Comparison of ENCODE assay signal across 37 cellular contexts in the genomic region with DNA sequence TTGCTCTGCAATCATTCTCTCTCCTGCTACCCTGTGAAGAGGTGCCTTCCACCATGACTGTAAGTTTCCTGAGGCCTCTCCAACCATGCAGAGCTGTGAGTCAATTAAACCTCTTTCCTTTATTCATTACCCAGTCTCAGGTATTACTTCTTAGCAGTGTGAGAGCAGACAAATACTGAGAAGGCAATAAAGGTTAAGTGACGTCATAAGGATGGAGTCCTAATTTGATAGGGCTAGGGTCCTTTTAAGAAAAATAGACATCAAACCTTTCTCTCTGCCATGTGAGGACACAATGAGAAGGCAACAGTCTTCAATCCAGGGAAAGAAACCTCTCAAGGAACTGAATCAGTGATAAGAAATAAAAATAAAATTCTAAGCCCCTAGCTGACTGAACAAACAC.
"Had no signal": no experiment of that assay in that cellular context is flagged by ENCODE, and none has a peak within 500 bp of the region (broad histone marks: within the 10 kb centered on the region; RNA-seq: fewer than 3 reads in every experiment).

No MANE protein-coding gene starts in this region.

- H3K27me3 ChIP-seq: ascending aorta, body of pancreas, brain microvascular endothelial cell had no signal

- H3K4me3 Mint-ChIP-seq: activated B cell treated with CpG ODN at 0.5 μM for 24 hours; activated CD4-positive, alpha-beta memory T cell treated with anti-CD3 and anti-CD28 coated beads for 36 hours; activated CD4-positive, alpha-beta T cell treated with anti-CD3 and anti-CD28 coated beads, Interleukin-2, amount 10 ng/mL, durations not matched to agents 24 days and 14 days; activated CD8-positive, alpha-beta T cell treated with anti-CD3 and anti-CD28 coated beads for 36 hours; activated naive CD4-positive, alpha-beta T cell treated with anti-CD3 and anti-CD28 coated beads for 36 hours; activated naive CD4-positive, alpha-beta T cell treated with anti-CD3 and anti-CD28 coated beads, Interleukin-2, amount 50 U/mL, for 24 hours; activated naive CD8-positive, alpha-beta T cell; activated naive CD8-positive, alpha-beta T cell treated with anti-CD3 and anti-CD28 coated beads, Interleukin-2, amount 10 ng/mL, durations not matched to agents 7 days and 5 days; activated naive CD8-positive, alpha-beta T cell treated with anti-CD3 and anti-CD28 coated beads, Interleukin-2, amount 50 U/mL, for 24 hours; activated T-cell treated with anti-CD3 and anti-CD28 coated beads, Interleukin-2, amount 50 U/mL, for 4 hours; activated T-cell treated with anti-CD3 and anti-CD28 coated beads, Interleukin-2, amount 50 U/mL, for 72 hours; activated T-helper 1 cell treated with anti-CD3 and anti-CD28 coated beads, Interleukin-12 subunit alpha, Interleukin-12 subunit beta, Interleukin-2, Interleukin-4 antibody, amounts not matched to agents 30 ng/mL and 10 ng/mL and 1 ng/mL, durations not matched to agents 14 hours and 24 hours and 36 hours; activated T-helper 17 cell treated with anti-CD3 and anti-CD28 coated beads, Interleukin-2, amount 50 U/mL, for 72 hours; T-helper 1 cell treated with Interleukin-12 subunit alpha and Interleukin-12 subunit beta and Interleukin-4 antibody, amounts not matched to agents 30 μg/mL and 1 μg/mL, for 36 hours; T-helper 2 cell treated with Interferon-gamma antibody and Interleukin-4, amounts not matched to agents 5 μg/mL and 100 μg/mL, for 36 hours had no signal

- H3K36me3 ChIP-seq: ascending aorta, brain microvascular endothelial cell, breast epithelium had no signal

- H3K4me1 Mint-ChIP-seq: activated B cell treated with CpG ODN at 0.5 μM for 24 hours; activated CD4-positive, alpha-beta T cell treated with anti-CD3 and anti-CD28 coated beads, Interleukin-2, amount 10 ng/mL, durations not matched to agents 24 days and 14 days; activated naive CD4-positive, alpha-beta T cell treated with anti-CD3 and anti-CD28 coated beads, Interleukin-2, amount 50 U/mL, for 24 hours; activated naive CD8-positive, alpha-beta T cell treated with anti-CD3 and anti-CD28 coated beads, Interleukin-2, amount 10 ng/mL, durations not matched to agents 7 days and 5 days; activated naive CD8-positive, alpha-beta T cell treated with anti-CD3 and anti-CD28 coated beads, Interleukin-2, amount 50 U/mL, for 24 hours; activated T-helper 17 cell treated with anti-CD3 and anti-CD28 coated beads, Interleukin-2, amount 50 U/mL, for 72 hours had no signal

- DNase-seq: activated B cell treated with CpG ODN at 0.5 μM for 24 hours; activated CD4-positive, alpha-beta memory T cell treated with anti-CD3 and anti-CD28 coated beads for 36 hours; activated CD4-positive, alpha-beta T cell treated with anti-CD3 and anti-CD28 coated beads for 4 hours; activated CD4-positive, alpha-beta T cell treated with anti-CD3 and anti-CD28 coated beads, Interleukin-2, amount 10 ng/mL, durations not matched to agents 24 days and 14 days; activated CD4-positive, alpha-beta T cell treated with anti-CD3 and anti-CD28 coated beads, Interleukin-2, amount 50 U/mL, for 1 hour; activated CD4-positive, alpha-beta T cell treated with anti-CD3 and anti-CD28 coated beads, Interleukin-2, amount 50 U/mL, for 4 hours; activated CD4-positive, CD25-positive, alpha-beta regulatory T cell treated with anti-CD3 and anti-CD28 coated beads, Interleukin-2, amount 50 U/mL, for 72 hours; activated CD8-positive, alpha-beta memory T cell treated with anti-CD3 and anti-CD28 coated beads, Interleukin-2, amount 50 U/mL, for 4 hours; activated CD8-positive, alpha-beta T cell treated with anti-CD3 and anti-CD28 coated beads for 36 hours; activated effector memory CD4-positive, alpha-beta T cell treated with anti-CD3 and anti-CD28 coated beads, Interleukin-2, amount 50 U/mL, for 16 hours; activated gamma-delta T cell treated with Interleukin-2 at 50 U/mL for 16 hours; activated naive CD4-positive, alpha-beta T cell; activated naive CD4-positive, alpha-beta T cell treated with anti-CD3 and anti-CD28 coated beads for 36 hours; activated naive CD8-positive, alpha-beta T cell treated with anti-CD3 and anti-CD28 coated beads, Interleukin-2, amount 10 ng/mL, durations not matched to agents 7 days and 5 days; activated naive CD8-positive, alpha-beta T cell treated with anti-CD3 and anti-CD28 coated beads, Interleukin-2, amount 50 U/mL, for 24 hours; activated T-cell treated with anti-CD3 and anti-CD28 coated beads for 4 hours; activated T-cell treated with anti-CD3 and anti-CD28 coated beads, Interleukin-2, amount 50 U/mL, for 1 hour; activated T-cell treated with anti-CD3 and anti-CD28 coated beads, Interleukin-2, amount 50 U/mL, for 4 hours; activated T-cell treated with anti-CD3 and anti-CD28 coated beads, Interleukin-2, amount 50 U/mL, for 72 hours; amygdala; anterior cingulate cortex; body of pancreas; brain microvascular endothelial cell; central memory CD4-positive, alpha-beta T cell; SW 1271; T-helper 1 cell; T-helper 2 cell; T-helper 9 cell had no signal

- H3K27ac ChIP-seq: ascending aorta, body of pancreas, brain microvascular endothelial cell, breast epithelium, VCaP had no signal

- H3K9me3 ChIP-seq: ascending aorta, body of pancreas had no signal

- H3K9me3 Mint-ChIP-seq: activated CD4-positive, alpha-beta T cell treated with anti-CD3 and anti-CD28 coated beads, Interleukin-2, amount 10 ng/mL, durations not matched to agents 24 days and 14 days; activated naive CD4-positive, alpha-beta T cell treated with anti-CD3 and anti-CD28 coated beads for 36 hours; activated naive CD8-positive, alpha-beta T cell treated with anti-CD3 and anti-CD28 coated beads, Interleukin-2, amount 10 ng/mL, durations not matched to agents 7 days and 5 days; activated naive CD8-positive, alpha-beta T cell treated with anti-CD3 and anti-CD28 coated beads, Interleukin-2, amount 50 U/mL, for 24 hours; activated T-cell treated with anti-CD3 and anti-CD28 coated beads, Interleukin-2, amount 50 U/mL, for 4 hours; activated T-helper 1 cell treated with anti-CD3 and anti-CD28 coated beads, Interleukin-12 subunit alpha, Interleukin-12 subunit beta, Interleukin-2, Interleukin-4 antibody, amounts not matched to agents 30 ng/mL and 10 ng/mL and 1 ng/mL, durations not matched to agents 14 hours and 24 hours and 36 hours; T-helper 1 cell treated with Interleukin-12 subunit alpha and Interleukin-12 subunit beta and Interleukin-4 antibody, amounts not matched to agents 30 μg/mL and 1 μg/mL, for 36 hours had no signal

- H3K4me1 ChIP-seq: ascending aorta, body of pancreas, breast epithelium had no signal

- H3K27ac Mint-ChIP-seq: activated B cell treated with CpG ODN at 0.5 μM for 24 hours; activated CD4-positive, alpha-beta memory T cell treated with anti-CD3 and anti-CD28 coated beads for 36 hours; activated CD4-positive, alpha-beta T cell treated with anti-CD3 and anti-CD28 coated beads, Interleukin-2, amount 10 ng/mL, durations not matched to agents 24 days and 14 days; activated CD8-positive, alpha-beta T cell treated with anti-CD3 and anti-CD28 coated beads for 36 hours; activated naive CD4-positive, alpha-beta T cell treated with anti-CD3 and anti-CD28 coated beads for 36 hours; activated naive CD4-positive, alpha-beta T cell treated with anti-CD3 and anti-CD28 coated beads, Interleukin-2, amount 50 U/mL, for 24 hours; activated naive CD8-positive, alpha-beta T cell; activated naive CD8-positive, alpha-beta T cell treated with anti-CD3 and anti-CD28 coated beads, Interleukin-2, amount 10 ng/mL, durations not matched to agents 7 days and 5 days; activated naive CD8-positive, alpha-beta T cell treated with anti-CD3 and anti-CD28 coated beads, Interleukin-2, amount 50 U/mL, for 24 hours; activated T-cell treated with anti-CD3 and anti-CD28 coated beads, Interleukin-2, amount 50 U/mL, for 72 hours; activated T-helper 1 cell treated with anti-CD3 and anti-CD28 coated beads, Interleukin-12 subunit alpha, Interleukin-12 subunit beta, Interleukin-2, Interleukin-4 antibody, amounts not matched to agents 30 ng/mL and 10 ng/mL and 1 ng/mL, durations not matched to agents 14 hours and 24 hours and 36 hours; activated T-helper 17 cell treated with anti-CD3 and anti-CD28 coated beads, Interleukin-2, amount 50 U/mL, for 72 hours; T-helper 1 cell treated with Interleukin-12 subunit alpha and Interleukin-12 subunit beta and Interleukin-4 antibody, amounts not matched to agents 30 μg/mL and 1 μg/mL, for 36 hours; T-helper 2 cell treated with Interferon-gamma antibody and Interleukin-4, amounts not matched to agents 5 μg/mL and 100 μg/mL, for 36 hours had no signal

- H3K27me3 Mint-ChIP-seq: activated B cell treated with CpG ODN at 0.5 μM for 24 hours; activated CD4-positive, alpha-beta memory T cell treated with anti-CD3 and anti-CD28 coated beads for 36 hours; activated CD4-positive, alpha-beta T cell treated with anti-CD3 and anti-CD28 coated beads, Interleukin-2, amount 10 ng/mL, durations not matched to agents 24 days and 14 days; activated CD8-positive, alpha-beta T cell treated with anti-CD3 and anti-CD28 coated beads for 36 hours; activated naive CD4-positive, alpha-beta T cell treated with anti-CD3 and anti-CD28 coated beads, Interleukin-2, amount 50 U/mL, for 24 hours; activated naive CD8-positive, alpha-beta T cell; activated naive CD8-positive, alpha-beta T cell treated with anti-CD3 and anti-CD28 coated beads, Interleukin-2, amount 10 ng/mL, durations not matched to agents 7 days and 5 days; activated naive CD8-positive, alpha-beta T cell treated with anti-CD3 and anti-CD28 coated beads, Interleukin-2, amount 50 U/mL, for 24 hours; activated T-helper 17 cell treated with anti-CD3 and anti-CD28 coated beads, Interleukin-2, amount 50 U/mL, for 72 hours had no signal

- H3K36me3 Mint-ChIP-seq: activated CD4-positive, alpha-beta memory T cell treated with anti-CD3 and anti-CD28 coated beads for 36 hours; activated naive CD4-positive, alpha-beta T cell treated with anti-CD3 and anti-CD28 coated beads, Interleukin-2, amount 50 U/mL, for 24 hours; activated naive CD8-positive, alpha-beta T cell; activated naive CD8-positive, alpha-beta T cell treated with anti-CD3 and anti-CD28 coated beads, Interleukin-2, amount 10 ng/mL, durations not matched to agents 7 days and 5 days had no signal

- H3K4me3 ChIP-seq: ascending aorta, body of pancreas, breast epithelium had no signal
